1 cellular context compared by ENCODE assay signal in the genomic region with DNA sequence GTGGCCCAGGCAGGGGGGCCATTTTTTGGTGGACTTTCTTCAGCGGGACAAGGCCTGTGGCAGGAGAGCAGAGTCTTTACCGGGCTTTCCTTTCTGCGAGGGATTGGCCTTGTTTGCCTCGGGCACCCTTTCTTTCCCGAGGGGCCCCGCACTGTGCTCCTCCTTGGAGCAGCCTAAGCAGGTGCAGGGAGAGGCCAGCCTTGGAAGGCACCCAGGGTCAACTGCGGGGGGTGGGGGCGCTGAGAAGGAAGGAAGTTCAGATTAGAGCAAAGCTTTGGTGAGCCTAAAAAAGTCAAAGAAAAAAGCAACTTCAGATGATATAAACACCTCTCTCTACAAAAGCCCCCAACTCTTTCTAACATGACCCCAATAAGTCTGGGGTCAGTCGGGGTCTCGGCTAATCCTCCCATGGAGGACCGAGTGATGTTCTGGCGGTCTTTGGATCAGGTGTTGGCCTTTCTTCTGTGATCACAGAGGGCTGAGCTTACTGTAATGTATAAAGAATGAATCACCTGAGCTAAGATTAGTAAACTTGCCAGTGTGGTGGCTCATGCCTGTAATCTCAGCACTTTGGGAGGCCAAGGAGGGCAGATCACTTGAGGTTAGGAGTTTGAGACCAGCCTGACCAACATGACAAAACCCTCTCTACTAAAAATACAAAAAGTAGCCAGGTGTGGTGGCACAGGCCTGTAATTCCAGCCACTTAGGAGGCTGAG.
TF ChIP-seq lines count a peak whose summit lies in the region.

No MANE protein-coding gene starts in this region.

TF ChIP-seq in SK-N-SH treated with all-trans-retinoic acid at 6 μM for 48 hours, 23 proteins besides CTCF, POLR2A, EP300 and RAD21 (continued from another document):
- TF ChIP-seq, protein P1, sequence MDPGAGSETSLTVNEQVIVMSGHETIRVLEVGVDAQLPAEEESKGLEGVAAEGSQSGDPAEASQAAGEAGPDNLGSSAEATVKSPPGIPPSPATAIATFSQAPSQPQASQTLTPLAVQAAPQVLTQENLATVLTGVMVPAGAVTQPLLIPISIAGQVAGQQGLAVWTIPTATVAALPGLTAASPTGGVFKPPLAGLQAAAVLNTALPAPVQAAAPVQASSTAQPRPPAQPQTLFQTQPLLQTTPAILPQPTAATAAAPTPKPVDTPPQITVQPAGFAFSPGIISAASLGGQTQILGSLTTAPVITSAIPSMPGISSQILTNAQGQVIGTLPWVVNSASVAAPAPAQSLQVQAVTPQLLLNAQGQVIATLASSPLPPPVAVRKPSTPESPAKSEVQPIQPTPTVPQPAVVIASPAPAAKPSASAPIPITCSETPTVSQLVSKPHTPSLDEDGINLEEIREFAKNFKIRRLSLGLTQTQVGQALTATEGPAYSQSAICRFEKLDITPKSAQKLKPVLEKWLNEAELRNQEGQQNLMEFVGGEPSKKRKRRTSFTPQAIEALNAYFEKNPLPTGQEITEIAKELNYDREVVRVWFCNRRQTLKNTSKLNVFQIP (CRISPR knock-in tag; IDR thresholded peaks at IDR 0.05; ENCODE audit: borderline replicate concordance, low read depth) = no peak
- TF ChIP-seq GLIS3 (CRISPR knock-in tag; IDR thresholded peaks at IDR 0.05) = no peak
- TF ChIP-seq, protein P2, sequence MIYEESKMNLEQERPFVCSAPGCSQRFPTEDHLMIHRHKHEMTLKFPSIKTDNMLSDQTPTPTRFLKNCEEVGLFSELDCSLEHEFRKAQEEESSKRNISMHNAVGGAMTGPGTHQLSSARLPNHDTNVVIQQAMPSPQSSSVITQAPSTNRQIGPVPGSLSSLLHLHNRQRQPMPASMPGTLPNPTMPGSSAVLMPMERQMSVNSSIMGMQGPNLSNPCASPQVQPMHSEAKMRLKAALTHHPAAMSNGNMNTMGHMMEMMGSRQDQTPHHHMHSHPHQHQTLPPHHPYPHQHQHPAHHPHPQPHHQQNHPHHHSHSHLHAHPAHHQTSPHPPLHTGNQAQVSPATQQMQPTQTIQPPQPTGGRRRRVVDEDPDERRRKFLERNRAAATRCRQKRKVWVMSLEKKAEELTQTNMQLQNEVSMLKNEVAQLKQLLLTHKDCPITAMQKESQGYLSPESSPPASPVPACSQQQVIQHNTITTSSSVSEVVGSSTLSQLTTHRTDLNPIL (CRISPR knock-in tag; IDR thresholded peaks at IDR 0.05; ENCODE audit: low read depth) = no peak
- TF ChIP-seq ZFP30 (CRISPR knock-in tag; IDR thresholded peaks at IDR 0.05) = no peak
- no peak for TF ChIP-seq ARNTL (CRISPR knock-in tag; IDR thresholded peaks at IDR 0.05; ENCODE audit: borderline replicate concordance, low read depth)
- TF ChIP-seq, protein P3, sequence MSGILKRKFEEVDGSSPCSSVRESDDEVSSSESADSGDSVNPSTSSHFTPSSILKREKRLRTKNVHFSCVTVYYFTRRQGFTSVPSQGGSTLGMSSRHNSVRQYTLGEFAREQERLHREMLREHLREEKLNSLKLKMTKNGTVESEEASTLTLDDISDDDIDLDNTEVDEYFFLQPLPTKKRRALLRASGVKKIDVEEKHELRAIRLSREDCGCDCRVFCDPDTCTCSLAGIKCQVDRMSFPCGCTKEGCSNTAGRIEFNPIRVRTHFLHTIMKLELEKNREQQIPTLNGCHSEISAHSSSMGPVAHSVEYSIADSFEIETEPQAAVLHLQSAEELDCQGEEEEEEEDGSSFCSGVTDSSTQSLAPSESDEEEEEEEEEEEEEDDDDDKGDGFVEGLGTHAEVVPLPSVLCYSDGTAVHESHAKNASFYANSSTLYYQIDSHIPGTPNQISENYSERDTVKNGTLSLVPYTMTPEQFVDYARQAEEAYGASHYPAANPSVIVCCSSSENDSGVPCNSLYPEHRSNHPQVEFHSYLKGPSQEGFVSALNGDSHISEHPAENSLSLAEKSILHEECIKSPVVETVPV (CRISPR knock-in tag; IDR thresholded peaks at IDR 0.05) = no peak
- no peak for TF ChIP-seq ZNF8 (CRISPR knock-in tag; IDR thresholded peaks at IDR 0.05)
